Comparison of ENCODE assay signal across 13 cellular contexts in genomic region chr2:192250961-192251360, GRCh38. TPM values are rescaled to one million over a fixed set of nuclear protein-coding genes. Genes with fewer than 3 reads are reported as not detected.
DNase-seq lines count a peak whose midpoint lies in the region; ATAC-seq and TF ChIP-seq lines count a peak whose summit lies in the region.
"Had no signal": no experiment of that assay in that cellular context is flagged by ENCODE, and none has a peak within 500 bp of the region (broad histone marks: within the 10 kb centered on the region; RNA-seq: fewer than 3 reads in every experiment).

No MANE protein-coding gene starts in this region.

- no peaks in the 10 kb centered on the region for H3F3A ChIP-seq in SK-N-SH (replicated peaks; ENCODE audit: insufficient read depth)

- no peak overlapping the region for H2BK15ac ChIP-seq in mesendoderm (replicated peaks; ENCODE audit: low read depth)

- TF ChIP-seq EP300 in SK-N-SH (IDR thresholded peaks at IDR 0.05; ENCODE audit: borderline replicate concordance in 1 of 2, low read depth in 1 of 2, low read length in 1 of 2), result no peak

- CTCF ChIA-PET in SK-N-SH (lab: Yijun Ruan, JAX), result no interaction called here
- CTCF ChIA-PET in activated naive CD4-positive, alpha-beta T cell treated with anti-CD3 and anti-CD28 coated beads for 36 hours (lab: Charles Lee), result no interaction called here

- POLR2A ChIA-PET in SK-N-SH (lab: Yijun Ruan, JAX), result no interaction called here

- no peaks in the 10 kb centered on the region for H3K9me2 ChIP-seq in SK-N-SH

- no peak overlapping the region for H3K23ac ChIP-seq in mesendoderm (ENCODE audit: low read length)

- no peak overlapping the region for H2BK120ac ChIP-seq in mesendoderm (ENCODE audit: low read depth, low read length)

- H3K79me2 ChIP-seq in SK-N-SH (ENCODE audit: insufficient read depth) (no peaks in the 10 kb centered on the region), mesendoderm (ENCODE audit: control insufficient read depth, insufficient read depth, low read length) (no peaks in the 10 kb centered on the region)

- H3K9ac ChIP-seq in SK-N-SH (no peak overlapping the region), mesendoderm (ENCODE audit: low read length) (no peak overlapping the region)

- no peak overlapping the region for H3K18ac ChIP-seq in mesendoderm (ENCODE audit: low read length)

- no peaks in the 10 kb centered on the region for H3K9me3 ChIP-seq in SK-N-SH
- H3K9me3 ChIP-seq: Caco-2, HAP-1 had no signal

- H3K4me1 Mint-ChIP-seq in activated naive CD4-positive, alpha-beta T cell treated with anti-CD3 and anti-CD28 coated beads for 36 hours (ENCODE audit: low read depth), result no peaks in the 10 kb centered on the region

- ATAC-seq in SK-N-SH treated with all-trans-retinoic acid at 6 μM for 48 hours, result no peak

- TF ChIP-seq CTCF in SK-N-SH (IDR thresholded peaks at IDR 0.05) (no peak), VCaP (conservative IDR thresholded peaks at IDR 0.05) (no peak)

- no peak overlapping the region for H3K4me3 ChIP-seq in SK-N-SH (ENCODE audit: low read depth in 2 of 2, low read length in 1 of 2)
- H3K4me3 ChIP-seq in mesendoderm (ENCODE audit: low read length), result no peak overlapping the region
- H3K4me3 ChIP-seq: HAP-1 had no signal

- no peaks in the 10 kb centered on the region for H3K36me3 ChIP-seq in SK-N-SH (replicated peaks in 1 of 2; ENCODE audit: control insufficient read depth in 1 of 2, insufficient read depth in 2 of 2, low read length in 1 of 2)
- no peaks in the 10 kb centered on the region for H3K36me3 ChIP-seq in mesendoderm (ENCODE audit: control insufficient read depth, insufficient read depth, low read length)
- H3K36me3 ChIP-seq: HAP-1 had no signal

- H2BK5ac ChIP-seq in mesendoderm (ENCODE audit: low read length), result no peak overlapping the region

- H3K79me1 ChIP-seq in mesendoderm (ENCODE audit: low read length), result no peaks in the 10 kb centered on the region

- H4K5ac ChIP-seq in mesendoderm (ENCODE audit: low read length), result no peak overlapping the region

- no peaks in the 10 kb centered on the region for H3K36me3 Mint-ChIP-seq in activated naive CD4-positive, alpha-beta T cell treated with anti-CD3 and anti-CD28 coated beads for 36 hours (ENCODE audit: low read depth)

- no peak overlapping the region for H3K27ac Mint-ChIP-seq in activated naive CD4-positive, alpha-beta T cell treated with anti-CD3 and anti-CD28 coated beads for 36 hours
- H3K27ac Mint-ChIP-seq: CD4-positive, alpha-beta T cell had no signal

- H3K9me3 Mint-ChIP-seq in activated naive CD4-positive, alpha-beta T cell treated with anti-CD3 and anti-CD28 coated beads for 36 hours, result no peaks in the 10 kb centered on the region
- H3K9me3 Mint-ChIP-seq: CD4-positive, alpha-beta T cell had no signal

- no peak for TF ChIP-seq RAD21 in SK-N-SH (IDR thresholded peaks at IDR 0.05; ENCODE audit: low read length)

- intact Hi-C loops in activated naive CD4-positive, alpha-beta T cell treated with anti-CD3 and anti-CD28 coated beads for 36 hours (cut with micrococcal nuclease), result no loop called here

- no peak overlapping the region for H3K56ac ChIP-seq in mesendoderm (ENCODE audit: low read length)

- H3K4me3 Mint-ChIP-seq in activated naive CD4-positive, alpha-beta T cell treated with anti-CD3 and anti-CD28 coated beads for 36 hours, result no peak overlapping the region
- H3K4me3 Mint-ChIP-seq: CD4-positive, alpha-beta T cell had no signal

- H3K27me3 ChIP-seq in SK-N-SH (ENCODE audit: insufficient read depth), result no peaks in the 10 kb centered on the region
- H3K27me3 ChIP-seq in mesendoderm (ENCODE audit: insufficient read depth, low read length, poor library complexity), result no peaks in the 10 kb centered on the region

- DNase-seq in SK-N-SH (no peak), mesendoderm (peak; percentile 93), NCI-H146 treated with DMSO at 0.1 percent for 48 hours (lab: John Stamatoyannopoulos, UW; ENCODE audit: unreplicated experiment) (no peak), A172 (ENCODE audit: low spot score) (no peak)
- DNase-seq in activated naive CD4-positive, alpha-beta T cell treated with anti-CD3 and anti-CD28 coated beads for 36 hours, result no peak
- DNase-seq: ACHN; Caco-2; CD4-positive, alpha-beta T cell had no signal

- no peak overlapping the region for H3K4ac ChIP-seq in mesendoderm (ENCODE audit: low read depth, low read length)

- H4K20me1 ChIP-seq in SK-N-SH (ENCODE audit: insufficient read depth), result no peaks in the 10 kb centered on the region

- no peak overlapping the region for H2AK5ac ChIP-seq in mesendoderm (ENCODE audit: low read length)

- H3K4me1 ChIP-seq in SK-N-SH (ENCODE audit: control insufficient read depth in 1 of 2, insufficient read depth in 2 of 2, low read depth in 1 of 2, low read length in 1 of 2) (peaks cover 3 to 8% of the 10 kb centered on the region in 2 experiments; a peak in 2 of 4 replicates), mesendoderm (ENCODE audit: control insufficient read depth, low read depth, low read length) (peaks cover 2% of the 10 kb centered on the region)
- H3K4me1 ChIP-seq: Caco-2, HAP-1 had no signal

- no peak overlapping the region for H3K4me2 ChIP-seq in SK-N-SH
- H3K4me2 ChIP-seq in mesendoderm (ENCODE audit: low read length), result no peak overlapping the region

- no peak overlapping the region for H3K27ac ChIP-seq in SK-N-SH (ENCODE audit: low read depth in 2 of 2, low read length in 1 of 2)
- peak overlapping the region; percentile 29; the same call in 1 of the 2 replicates for H3K27ac ChIP-seq in VCaP
- H3K27ac ChIP-seq in mesendoderm (ENCODE audit: low read depth, low read length), result no peak overlapping the region
- H3K27ac ChIP-seq: C4-2B had no signal

- no peak overlapping the region for H2AFZ ChIP-seq in SK-N-SH (ENCODE audit: low read depth)

- H3K27me3 Mint-ChIP-seq in activated naive CD4-positive, alpha-beta T cell treated with anti-CD3 and anti-CD28 coated beads for 36 hours (ENCODE audit: low read depth), result no peaks in the 10 kb centered on the region
- H3K27me3 Mint-ChIP-seq: CD4-positive, alpha-beta T cell had no signal

- no peak overlapping the region for H4K8ac ChIP-seq in mesendoderm (ENCODE audit: low read depth, low read length)

TF ChIP-seq in SK-N-SH, 30 proteins besides CTCF, POLR2A, EP300 and RAD21 (continues in another document):
- TF ChIP-seq POLR2AphosphoS5 (IDR thresholded peaks at IDR 0.05; ENCODE audit: low read depth, low read length) (no peak), GABPA (IDR thresholded peaks at IDR 0.05; ENCODE audit: low read depth) (no peak)

TF ChIP-seq in SK-N-SH treated with all-trans-retinoic acid at 6 μM for 48 hours, 23 proteins besides CTCF, POLR2A, EP300 and RAD21:
- no peak for TF ChIP-seq CREB5 (CRISPR knock-in tag; IDR thresholded peaks at IDR 0.05; ENCODE audit: low read depth)
- TF ChIP-seq ZNF8 (CRISPR knock-in tag; IDR thresholded peaks at IDR 0.05), result no peak

RNA-seq across cellular contexts. Expression of gene TMEFF2, which starts 56.2 kb away (rescaled TPM):
- 5.4 and 5.8 TPM in 2 replicates for polyA plus RNA-seq in SK-N-SH (2012; rRNA removed)
- 6.8 and 7.0 TPM in 2 replicates for polyA plus RNA-seq in SK-N-SH (2012; cell fraction: cytosol; rRNA removed)
- 2.1 and 2.9 TPM in 2 replicates for polyA plus RNA-seq in SK-N-SH (2012; cell fraction: nucleus; rRNA removed)
- 0.11 TPM for polyA plus RNA-seq in mesendoderm (2013, experiment 1 of 2)
- polyA plus RNA-seq in mesendoderm (2013, experiment 2 of 2), result 0.18 TPM
- total RNA-seq in A172 (2014; rRNA removed; shearing (Covaris generic)), result 11.1 and 15.2 TPM in 2 replicates
- total RNA-seq in activated naive CD4-positive, alpha-beta T cell treated with anti-CD3 and anti-CD28 coated beads for 36 hours, result not detected
- total RNA-seq: Caco-2; CD4-positive, alpha-beta T cell; HT-29 had no signal

Comparison
In these comparisons a context has a peak if more than half of its experiments do, and no peak if none do; other contexts are left out.
1. RNA of gene TMEFF2, which starts 56.2 kb away (total RNA-seq): 11.1 to 15.2 TPM in A172; not detected in activated naive CD4-positive, alpha-beta T cell treated with anti-CD3 and anti-CD28 coated beads for 36 hours; every median in the first group is over 10 times any median in the second.